Comparison of ENCODE assay signal across 10 cellular contexts in genomic region chr11:85803920-85804319, GRCh38. TPM values are rescaled to one million over a fixed set of nuclear protein-coding genes. Genes with fewer than 3 reads are reported as not detected.
"Had no signal": no experiment of that assay in that cellular context is flagged by ENCODE, and none has a peak within 500 bp of the region (broad histone marks: within the 10 kb centered on the region; RNA-seq: fewer than 3 reads in every experiment).

No MANE protein-coding gene starts in this region.

- FAIRE-seq: H54 had no signal

- H3K9ac ChIP-seq: GM23248, KMS-11 had no signal

- H3K4me2 ChIP-seq: KMS-11 had no signal

- H3K27ac ChIP-seq: GM23248, KMS-11 had no signal

- H2AFZ ChIP-seq: GM23248 had no signal

- H3K4me3 ChIP-seq: GM23248 had no signal

- DNase-seq: GM23248, GOT3, H9, HCEC 1CT, HFFc6, Karpas-422, KBM-7 had no signal

RNA-seq across cellular contexts. Expression of gene CCDC83, which starts 51.3 kb away (rescaled TPM):
- total RNA-seq: GM23248, H9, HFFc6, HT-29 had no signal
- polyA plus RNA-seq: GM23248 had no signal
